ENCODE assay signal across 17 cellular contexts in genomic region chr14:100893228-100893601, GRCh38. TPM values are rescaled to one million over a fixed set of nuclear protein-coding genes. Genes with fewer than 3 reads are reported as not detected.
"Had no signal": no experiment of that assay in that cellular context is flagged by ENCODE, and none has a peak within 500 bp of the region (broad histone marks: within the 10 kb centered on the region; RNA-seq: fewer than 3 reads in every experiment).

No MANE protein-coding gene starts in this region.

- H3K27ac Mint-ChIP-seq: activated CD8-positive, alpha-beta T cell treated with anti-CD3 and anti-CD28 coated beads, Interleukin-2, amount 10 ng/mL, durations not matched to agents 7 days and 5 days; activated naive CD4-positive, alpha-beta T cell treated with anti-CD3 and anti-CD28 coated beads for 36 hours; activated T-helper 1 cell treated with anti-CD3 and anti-CD28 coated beads, Interleukin-12 subunit alpha, Interleukin-12 subunit beta, Interleukin-2, Interleukin-4 antibody, amounts not matched to agents 30 ng/mL and 10 ng/mL and 1 ng/mL, durations not matched to agents 14 hours and 24 hours and 36 hours; T-helper 1 cell treated with Interleukin-12 subunit alpha and Interleukin-12 subunit beta and Interleukin-4 antibody, amounts not matched to agents 30 μg/mL and 1 μg/mL, for 36 hours had no signal

- H3K27me3 ChIP-seq: adrenal gland, gastrocnemius medialis, upper lobe of left lung had no signal

- H3K9me3 ChIP-seq: adrenal gland, gastrocnemius medialis, heart right ventricle, left ventricle myocardium inferior, upper lobe of left lung had no signal

- H3K4me1 Mint-ChIP-seq: central memory CD8-positive, alpha-beta T cell had no signal

- H3K27ac ChIP-seq: epithelial cell of prostate, gastrocnemius medialis, heart right ventricle, left ventricle myocardium inferior, parathyroid adenoma, upper lobe of left lung had no signal

- H3K79me2 ChIP-seq: parathyroid adenoma had no signal

- H3K4me3 Mint-ChIP-seq: activated CD8-positive, alpha-beta T cell treated with anti-CD3 and anti-CD28 coated beads, Interleukin-2, amount 10 ng/mL, durations not matched to agents 7 days and 5 days; activated naive CD4-positive, alpha-beta T cell treated with anti-CD3 and anti-CD28 coated beads for 36 hours; activated T-helper 1 cell treated with anti-CD3 and anti-CD28 coated beads, Interleukin-12 subunit alpha, Interleukin-12 subunit beta, Interleukin-2, Interleukin-4 antibody, amounts not matched to agents 30 ng/mL and 10 ng/mL and 1 ng/mL, durations not matched to agents 14 hours and 24 hours and 36 hours; central memory CD8-positive, alpha-beta T cell; nephron progenitor cell; T-helper 1 cell treated with Interleukin-12 subunit alpha and Interleukin-12 subunit beta and Interleukin-4 antibody, amounts not matched to agents 30 μg/mL and 1 μg/mL, for 36 hours had no signal

- H3K36me3 ChIP-seq: gastrocnemius medialis, heart right ventricle, left ventricle myocardium inferior, upper lobe of left lung had no signal

- ATAC-seq: activated CD8-positive, alpha-beta T cell treated with anti-CD3 and anti-CD28 coated beads, Interleukin-2, amount 10 ng/mL, durations not matched to agents 7 days and 5 days; gastrocnemius medialis; heart right ventricle had no signal

- H3K4me1 ChIP-seq: gastrocnemius medialis, parathyroid adenoma, upper lobe of left lung had no signal

- H3K9ac ChIP-seq: parathyroid adenoma had no signal

- H2AFZ ChIP-seq: parathyroid adenoma had no signal

- DNase-seq: activated CD4-positive, alpha-beta T cell treated with anti-CD3 and anti-CD28 coated beads for 48 hours; activated CD8-positive, alpha-beta T cell treated with anti-CD3 and anti-CD28 coated beads, Interleukin-2, amount 10 ng/mL, durations not matched to agents 7 days and 5 days; activated naive CD4-positive, alpha-beta T cell treated with anti-CD3 and anti-CD28 coated beads for 36 hours; effector memory CD4-positive, alpha-beta T cell; gastrocnemius medialis; heart right ventricle; left ventricle myocardium inferior; mesenchymal stem cell; nephron progenitor cell; stimulated activated naive CD4-positive, alpha-beta T cell had no signal

- H3K4me3 ChIP-seq: adrenal gland, gastrocnemius medialis, heart right ventricle, left ventricle myocardium inferior, upper lobe of left lung had no signal

- H3K9me3 Mint-ChIP-seq: activated naive CD4-positive, alpha-beta T cell treated with anti-CD3 and anti-CD28 coated beads for 36 hours; activated T-helper 1 cell treated with anti-CD3 and anti-CD28 coated beads, Interleukin-12 subunit alpha, Interleukin-12 subunit beta, Interleukin-2, Interleukin-4 antibody, amounts not matched to agents 30 ng/mL and 10 ng/mL and 1 ng/mL, durations not matched to agents 14 hours and 24 hours and 36 hours; central memory CD8-positive, alpha-beta T cell; nephron progenitor cell; T-helper 1 cell treated with Interleukin-12 subunit alpha and Interleukin-12 subunit beta and Interleukin-4 antibody, amounts not matched to agents 30 μg/mL and 1 μg/mL, for 36 hours had no signal

RNA-seq across cellular contexts. Expression of gene RTL1, which starts 10.3 kb away (rescaled TPM):
- total RNA-seq: activated CD8-positive, alpha-beta T cell treated with anti-CD3 and anti-CD28 coated beads, Interleukin-2, amount 10 ng/mL, durations not matched to agents 7 days and 5 days; activated naive CD4-positive, alpha-beta T cell treated with anti-CD3 and anti-CD28 coated beads for 36 hours; activated T-helper 1 cell treated with anti-CD3 and anti-CD28 coated beads, Interleukin-12 subunit alpha, Interleukin-12 subunit beta, Interleukin-2, Interleukin-4 antibody, amounts not matched to agents 30 ng/mL and 10 ng/mL and 1 ng/mL, durations not matched to agents 14 hours and 24 hours and 36 hours; gastrocnemius medialis; heart right ventricle; left ventricle myocardium inferior; upper lobe of left lung had no signal
- polyA plus RNA-seq: heart right ventricle had no signal
